18 cellular contexts compared by ENCODE assay signal in the genomic region with DNA sequence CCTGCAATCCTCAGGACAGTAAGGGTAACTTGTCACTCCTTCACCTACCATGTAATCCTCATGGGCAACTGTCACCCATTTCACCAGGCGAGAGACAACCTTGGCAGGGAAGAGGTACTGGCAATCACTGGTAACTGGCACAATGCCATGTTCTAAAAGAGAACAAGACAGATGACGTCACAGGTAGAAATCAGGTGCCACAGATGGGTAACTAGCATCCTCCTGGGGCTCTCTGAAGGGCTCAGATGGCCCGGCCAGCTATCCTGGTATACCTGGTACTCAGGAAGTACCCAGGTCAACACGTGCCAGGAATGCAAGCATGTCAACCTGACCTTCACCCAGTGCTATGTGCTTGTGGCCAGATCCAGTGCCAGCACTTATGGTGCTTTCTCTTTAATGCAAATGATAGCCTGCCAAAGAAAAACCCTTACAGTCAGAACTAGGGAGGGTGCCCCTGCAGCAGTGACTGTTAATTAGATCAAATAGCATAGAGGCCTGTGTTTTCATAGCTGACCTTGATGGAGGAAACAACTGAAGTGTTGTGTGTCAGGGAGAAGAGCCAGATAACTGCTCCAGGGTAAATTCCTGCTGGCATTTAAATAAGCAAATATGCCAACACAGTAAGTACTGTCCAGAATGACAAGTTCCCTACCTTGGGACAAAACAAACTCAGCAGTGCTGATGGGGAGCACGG. TPM values are rescaled to one million over a fixed set of nuclear protein-coding genes. Genes with fewer than 3 reads are reported as not detected.
A peak's percentile ranks its signal among the peaks of the same experiment; 100 is the strongest.
DNase-seq lines count a peak whose midpoint lies in the region; TF ChIP-seq lines count a peak whose summit lies in the region.
"Had no signal": no experiment of that assay in that cellular context is flagged by ENCODE, and none has a peak within 500 bp of the region (broad histone marks: within the 10 kb centered on the region; RNA-seq: fewer than 3 reads in every experiment).

No MANE protein-coding gene starts in this region.

- H3K9me2 ChIP-seq in Karpas-422 (replicated peaks; ENCODE audit: insufficient read depth, low read length), result no peaks in the 10 kb centered on the region

- H3K9me3 ChIP-seq in Karpas-422 (ENCODE audit: low read length) (no peaks in the 10 kb centered on the region), prostate gland (no peaks in the 10 kb centered on the region), sigmoid colon (no peaks in the 10 kb centered on the region)
- H3K9me3 ChIP-seq: ovary, tibial artery had no signal

- no peak overlapping the region for H3K27ac Mint-ChIP-seq in activated T-cell treated with anti-CD3 and anti-CD28 coated beads, Interleukin-2, amount 50 U/mL, for 24 hours
- H3K27ac Mint-ChIP-seq: CD14-positive monocyte, HFFc6 had no signal

- H3K27me3 ChIP-seq in Karpas-422 (ENCODE audit: low read length) (no peaks in the 10 kb centered on the region), prostate gland (replicated peaks; ENCODE audit: insufficient read depth) (no peaks in the 10 kb centered on the region), sigmoid colon (no peaks in the 10 kb centered on the region)
- H3K27me3 ChIP-seq: cardiac muscle cell, ovary, tibial artery had no signal

- peak overlapping the region; percentile 41 for H3K4me2 ChIP-seq in Karpas-422 (ENCODE audit: low read depth, low read length, poor library complexity, severe bottlenecking)

- H3K79me2 ChIP-seq in Karpas-422 (ENCODE audit: low read length), result no peaks in the 10 kb centered on the region

- no peak for TF ChIP-seq CTCF in prostate gland (IDR thresholded peaks at IDR 0.05)
- TF ChIP-seq CTCF in sigmoid colon (IDR thresholded peaks at IDR 0.05), result no peak

- H3K9ac ChIP-seq in Karpas-422 (ENCODE audit: low read length), result peak overlapping the region; percentile 31; the same call in 1 of the 2 replicates

- no peaks in the 10 kb centered on the region for H3K27me3 Mint-ChIP-seq in activated T-cell treated with anti-CD3 and anti-CD28 coated beads, Interleukin-2, amount 50 U/mL, for 24 hours

- no peaks in the 10 kb centered on the region for H3K4me1 Mint-ChIP-seq in activated T-cell treated with anti-CD3 and anti-CD28 coated beads, Interleukin-2, amount 50 U/mL, for 24 hours (ENCODE audit: low read depth)
- H3K4me1 Mint-ChIP-seq: CD14-positive monocyte had no signal

- H3K36me3 ChIP-seq in Karpas-422 (ENCODE audit: insufficient read depth, low read length) (peaks cover 24% of the 10 kb centered on the region; the same call in 1 of the 2 replicates), prostate gland (peaks cover 0 to 8% of the 10 kb centered on the region in 2 donors), sigmoid colon (peaks cover 47 to 84% (median 62%) of the 10 kb centered on the region in 4 donors)
- H3K36me3 ChIP-seq: ovary had no signal

- TF ChIP-seq EP300 in sigmoid colon (IDR thresholded peaks at IDR 0.05), result no peak

- 54% methylated on average over 5 of the region's 5 CpGs for WGBS in prostate gland
- WGBS in sigmoid colon, 2 donors, result 69 to 84% methylated on average over 5 of the region's 5 CpGs

- H3K4me3 ChIP-seq in Karpas-422 (ENCODE audit: low read length), result 0 out of 2 replicates have a peak overlapping the region, but pooled peaks have one; percentile 34
- H3K4me3 ChIP-seq in prostate gland, result no peak overlapping the region
- H3K4me3 ChIP-seq in sigmoid colon, result no peak overlapping the region
- H3K4me3 ChIP-seq: cardiac muscle cell, ovary, tibial artery had no signal

- H3K27ac ChIP-seq in Karpas-422 (ENCODE audit: low read length) (peak overlapping the region; percentile 86), prostate gland (peak overlapping the region; percentile 50 to 69), sigmoid colon (no peak overlapping the region)
- H3K27ac ChIP-seq: cardiac muscle cell, ovary, tibial artery had no signal

- H3K4me3 Mint-ChIP-seq in activated T-cell treated with anti-CD3 and anti-CD28 coated beads, Interleukin-2, amount 50 U/mL, for 24 hours, result no peak overlapping the region
- H3K4me3 Mint-ChIP-seq: CD14-positive monocyte, HFFc6 had no signal

- H4K20me1 ChIP-seq in Karpas-422 (ENCODE audit: insufficient read depth, low read depth, low read length), result peaks cover 7% of the 10 kb centered on the region; the same call in 1 of the 2 replicates

- no peak overlapping the region for H2AFZ ChIP-seq in Karpas-422 (ENCODE audit: low read length)

- DNase-seq in Karpas-422 (peak; percentile 77), NCI-H2196 treated with DMSO at 0.1 percent for 48 hours (lab: John Stamatoyannopoulos, UW; ENCODE audit: unreplicated experiment) (peak; percentile 54), cerebellar cortex (ENCODE audit: low spot score) (peak; percentile 84), prostate gland (ENCODE audit: low spot score) (peak; percentile 74), sigmoid colon (no peak), AG20443 (ENCODE audit: low spot score) (no peak)
- no peak for DNase-seq in activated T-cell treated with anti-CD3 and anti-CD28 coated beads, Interleukin-2, amount 50 U/mL, for 24 hours
- DNase-seq: activated CD4-positive, alpha-beta T cell treated with anti-CD3 and anti-CD28 coated beads, Interleukin-2, amount 50 U/mL, for 48 hours; activated T-cell treated with anti-CD3 and anti-CD28 coated beads, Interleukin-2, amount 50 U/mL, for 48 hours; effector CD8-positive, alpha-beta T cell; HFFc6; IMR-90; kidney glomerular epithelial cell; NCI-H748 treated with DMSO at 0.1 percent for 48 hours; ovary; tibial artery had no signal

- H3K4me1 ChIP-seq in Karpas-422 (ENCODE audit: low read length) (peaks cover 41% of the 10 kb centered on the region), prostate gland (replicated peaks) (peaks cover 23% of the 10 kb centered on the region), sigmoid colon (no peaks in the 10 kb centered on the region)
- H3K4me1 ChIP-seq: tibial artery had no signal

- intact Hi-C loops in prostate gland (cut with DNase I) (no loop called here), sigmoid colon (cut with DNase I) (no loop called here)

- TF ChIP-seq POLR2A in prostate gland (IDR thresholded peaks at IDR 0.05) (no peak), sigmoid colon (IDR thresholded peaks at IDR 0.05) (no peak)

- H3K9me3 Mint-ChIP-seq in activated T-cell treated with anti-CD3 and anti-CD28 coated beads, Interleukin-2, amount 50 U/mL, for 24 hours, result no peaks in the 10 kb centered on the region
- H3K9me3 Mint-ChIP-seq: CD14-positive monocyte, HFFc6 had no signal

- H3K36me3 Mint-ChIP-seq in activated T-cell treated with anti-CD3 and anti-CD28 coated beads, Interleukin-2, amount 50 U/mL, for 24 hours (ENCODE audit: low read depth), result peaks cover 86% of the 10 kb centered on the region

RNA-seq across cellular contexts. Expression of a gene that starts 36.2 kb away (rescaled TPM):
- 48.2 and 54.0 TPM in 2 replicates for total RNA-seq in Karpas-422 (2014; rRNA removed; shearing (Covaris generic); ENCODE audit: low replicate concordance)
- total RNA-seq in prostate gland, result 10 to 100 TPM; 27.5 to 57.9 TPM
- total RNA-seq in sigmoid colon, result 10 to 100 TPM; 50.1 to 72.2 (median 66.5) TPM
- polyA plus RNA-seq in sigmoid colon, result 10 to 100 TPM; 12.0 to 23.0 (median 16.2) TPM

RNA-seq across cellular contexts. Expression of a gene that starts 37.3 kb away (rescaled TPM):
- not detected in 2 replicates for total RNA-seq in Karpas-422 (2014; rRNA removed; shearing (Covaris generic); ENCODE audit: low replicate concordance)
- total RNA-seq in prostate gland, result 100 to 1,000 TPM; 149 to 887 TPM
- 1 to 10 TPM; 1.2 to 3.0 (median 1.9) TPM for total RNA-seq in sigmoid colon
- polyA plus RNA-seq in sigmoid colon, result 1 to 10 TPM in 1 of 3 donors, under 1 TPM in 1, not detected in 1; 0.23 to 1.2 TPM
- total RNA-seq: HFFc6 had no signal

Comparison
In these comparisons a context has a peak if more than half of its experiments do, and no peak if none do; other contexts are left out.
1. DNase-seq: peak in Karpas-422 (single experiment), NCI-H2196 treated with DMSO at 0.1 percent for 48 hours (single experiment), cerebellar cortex (single experiment) and prostate gland (single experiment); none in sigmoid colon (single experiment), AG20443 (single experiment) and activated T-cell treated with anti-CD3 and anti-CD28 coated beads, Interleukin-2, amount 50 U/mL, for 24 hours (single experiment).
2. H3K27ac ChIP-seq: peak in Karpas-422 (single experiment) and prostate gland (2 of 2); none in sigmoid colon (0 of 4).
3. RNA of a gene that starts 37.3 kb away (total RNA-seq): 149 to 887 TPM in prostate gland; 1.2 to 3.0 TPM in sigmoid colon and not detected in Karpas-422; every median in the first group is over 10 times any median in the second.